1 cellular context compared by ENCODE assay signal in genomic region chr1:154877370-154877974, GRCh38.
TF ChIP-seq lines count a peak whose summit lies in the region.

No MANE protein-coding gene starts in this region.

TF ChIP-seq in HepG2, 621 proteins besides CTCF, POLR2A, EP300 and RAD21 (continued from another document):
- peak; percentile 68 for TF ChIP-seq ZNF18 (CRISPR knock-in tag; IDR thresholded peaks at IDR 0.05; ENCODE audit: insufficient replicate concordance)
- no peak for TF ChIP-seq IRF9 (CRISPR knock-in tag; IDR thresholded peaks at IDR 0.05; ENCODE audit: borderline replicate concordance)
- TF ChIP-seq HIC2 (CRISPR knock-in tag; IDR thresholded peaks at IDR 0.05; ENCODE audit: low read depth) = peak; percentile 82
- TF ChIP-seq TOPORS (CRISPR knock-in tag; IDR thresholded peaks at IDR 0.05) = no peak
- TF ChIP-seq ARID5B (CRISPR knock-in tag; IDR thresholded peaks at IDR 0.05) = peak; percentile 67
- peak; percentile 51; the same call in 1 of the 2 replicates for TF ChIP-seq ZNF547 (CRISPR knock-in tag; IDR thresholded peaks at IDR 0.05)
- TF ChIP-seq ZNF629 (CRISPR knock-in tag; conservative IDR thresholded peaks at IDR 0.05) = peak; percentile 97
- TF ChIP-seq HOXA9 (CRISPR knock-in tag; IDR thresholded peaks at IDR 0.05; ENCODE audit: borderline replicate concordance) = no peak
- TF ChIP-seq, protein P1, sequence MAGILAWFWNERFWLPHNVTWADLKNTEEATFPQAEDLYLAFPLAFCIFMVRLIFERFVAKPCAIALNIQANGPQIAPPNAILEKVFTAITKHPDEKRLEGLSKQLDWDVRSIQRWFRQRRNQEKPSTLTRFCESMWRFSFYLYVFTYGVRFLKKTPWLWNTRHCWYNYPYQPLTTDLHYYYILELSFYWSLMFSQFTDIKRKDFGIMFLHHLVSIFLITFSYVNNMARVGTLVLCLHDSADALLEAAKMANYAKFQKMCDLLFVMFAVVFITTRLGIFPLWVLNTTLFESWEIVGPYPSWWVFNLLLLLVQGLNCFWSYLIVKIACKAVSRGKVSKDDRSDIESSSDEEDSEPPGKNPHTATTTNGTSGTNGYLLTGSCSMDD (CRISPR knock-in tag; IDR thresholded peaks at IDR 0.05) = no peak
- TF ChIP-seq GATAD2A (CRISPR knock-in tag; IDR thresholded peaks at IDR 0.05) = peak; percentile 73
- peak; percentile 88 for TF ChIP-seq HNF4A (CRISPR knock-in tag; IDR thresholded peaks at IDR 0.05)
- TF ChIP-seq ZNF12 (CRISPR knock-in tag; IDR thresholded peaks at IDR 0.05) = peak; percentile 55; the same call in 1 of the 2 replicates
- TF ChIP-seq ZSCAN29 (CRISPR knock-in tag; conservative IDR thresholded peaks at IDR 0.05) = no peak
- TF ChIP-seq FOSL1 (CRISPR knock-in tag; IDR thresholded peaks at IDR 0.05; ENCODE audit: borderline replicate concordance) = peak; percentile 83; the same call in 1 of the 2 replicates
- peak; percentile 38; the same call in 1 of the 2 replicates for TF ChIP-seq BCL3 (CRISPR knock-in tag; IDR thresholded peaks at IDR 0.05)
- peak; percentile 47; the same call in 1 of the 2 replicates for TF ChIP-seq KDM6A (CRISPR knock-in tag; IDR thresholded peaks at IDR 0.05; ENCODE audit: low read depth)
- TF ChIP-seq NR2F1 (CRISPR knock-in tag; IDR thresholded peaks at IDR 0.05) = peak; percentile 50 to 80; a peak in 3 of 4 replicates
- TF ChIP-seq ZBTB7B (CRISPR knock-in tag; IDR thresholded peaks at IDR 0.05) = 0 out of 2 replicates have a peak, but pooled peaks have one; percentile 13
- no peak for TF ChIP-seq ATF7-NPFF (CRISPR knock-in tag; IDR thresholded peaks at IDR 0.05; ENCODE audit: low read depth)
- TF ChIP-seq, protein P2, sequence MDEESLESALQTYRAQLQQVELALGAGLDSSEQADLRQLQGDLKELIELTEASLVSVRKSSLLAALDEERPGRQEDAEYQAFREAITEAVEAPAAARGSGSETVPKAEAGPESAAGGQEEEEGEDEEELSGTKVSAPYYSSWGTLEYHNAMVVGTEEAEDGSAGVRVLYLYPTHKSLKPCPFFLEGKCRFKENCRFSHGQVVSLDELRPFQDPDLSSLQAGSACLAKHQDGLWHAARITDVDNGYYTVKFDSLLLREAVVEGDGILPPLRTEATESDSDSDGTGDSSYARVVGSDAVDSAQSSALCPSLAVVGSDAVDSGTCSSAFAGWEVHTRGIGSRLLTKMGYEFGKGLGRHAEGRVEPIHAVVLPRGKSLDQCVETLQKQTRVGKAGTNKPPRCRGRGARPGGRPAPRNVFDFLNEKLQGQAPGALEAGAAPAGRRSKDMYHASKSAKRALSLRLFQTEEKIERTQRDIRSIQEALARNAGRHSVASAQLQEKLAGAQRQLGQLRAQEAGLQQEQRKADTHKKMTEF (CRISPR knock-in tag; IDR thresholded peaks at IDR 0.05) = peak; percentile 41; the same call in 1 of the 2 replicates
- peak; percentile 60; the same call in 1 of the 2 replicates for TF ChIP-seq HMG20A (CRISPR knock-in tag; IDR thresholded peaks at IDR 0.05; ENCODE audit: borderline replicate concordance)
- TF ChIP-seq ZFX (CRISPR knock-in tag; IDR thresholded peaks at IDR 0.05; ENCODE audit: low read depth) = 0 out of 2 replicates have a peak, but pooled peaks have one; percentile 13
